ENCODE assay signal across 8 cellular contexts in genomic region chr11:122580071-122580470, GRCh38.
A peak's percentile ranks its signal among the peaks of the same experiment; 100 is the strongest.
DNase-seq lines count a peak whose midpoint lies in the region; ATAC-seq and TF ChIP-seq lines count a peak whose summit lies in the region.
"Not testable (repeated sequence)": the region's sequence is repeated elsewhere in the genome, so short reads cannot be mapped to it uniquely, and the experiment has no call there.

No MANE protein-coding gene starts in this region.

- intact Hi-C loops in Caco-2 (cut with micrococcal nuclease; ENCODE audit: unreplicated experiment) (loop anchor here (1.0 to 5.0 kb wide), 6 partner anchors 49 to 442 kb away; no protein-coding TSS in a partner anchor), MCF 10A (cut with micrococcal nuclease) (loop anchor here (1.0 to 5.0 kb wide), 5 partner anchors 53 to 442 kb away; no protein-coding TSS in a partner anchor), head of caudate nucleus (cut with DNase I) (loop anchor here (1.0 kb wide), 1 partner anchor 201 kb away; no protein-coding TSS in a partner anchor)

- H3K27ac Mint-ChIP-seq in Caco-2 (ENCODE audit: unreplicated experiment): peak overlapping the region; percentile 33
- peak overlapping the region; percentile 91 for H3K27ac Mint-ChIP-seq in T-helper 17 cell
- H3K27ac Mint-ChIP-seq in MCF 10A (ENCODE audit: low read depth, unreplicated experiment): peak overlapping the region; percentile 93
- H3K27ac Mint-ChIP-seq in stimulated activated effector memory CD8-positive, alpha-beta T cell treated with anti-CD3 and anti-CD28 coated beads, Interleukin-12 subunit alpha, Interleukin-12 subunit beta, amount 100 ng/mL, for 72 hours: not testable (repeated sequence)

- POLR2A ChIA-PET in Caco-2 (lab: Charles Lee) (interaction anchor here (0.5 kb wide), 1 partner anchor 534 kb away, joined by 3 read pairs; no protein-coding TSS in a partner anchor), MCF 10A (lab: Yijun Ruan, JAX) (interaction anchor here (1.4 to 2.1 kb wide), 2 partner anchors 201 to 273 kb away, joined by 7 to 14 read pairs; no protein-coding TSS in a partner anchor)

- not testable (repeated sequence) for H3K27ac ChIP-seq in HUES64 (ENCODE audit: low read depth, low read length)

- ATAC-seq in T-helper 17 cell; stimulated activated effector memory CD8-positive, alpha-beta T cell treated with anti-CD3 and anti-CD28 coated beads, Interleukin-12 subunit alpha, Interleukin-12 subunit beta, amount 100 ng/mL, for 72 hours: not testable (repeated sequence)

- H3K36me3 ChIP-seq in Caco-2 (ENCODE audit: control insufficient read depth, insufficient read depth, low read length); HUES64 (ENCODE audit: insufficient read depth, low read length): not testable (repeated sequence)

- H3K4me3 ChIP-seq in Caco-2 (ENCODE audit: low read depth, low read length): not testable (repeated sequence)
- H3K4me3 ChIP-seq in HUES64 (ENCODE audit: low read length): peak overlapping the region; percentile 38; the same call in 1 of the 2 replicates

- not testable (repeated sequence) for BruUV-seq in Caco-2 (replicated peaks; lab: Mats Ljungman, UMichigan); MCF 10A (replicated peaks; lab: Mats Ljungman, UMichigan)

- peak; percentile 56 to 75 for DNase-seq in Caco-2
- DNase-seq in NCI-H69 (lab: John Stamatoyannopoulos, UW): peak; percentile 63
- DNase-seq in T-helper 17 cell; stimulated activated effector memory CD8-positive, alpha-beta T cell treated with anti-CD3 and anti-CD28 coated beads, Interleukin-12 subunit alpha, Interleukin-12 subunit beta, amount 100 ng/mL, for 72 hours (ENCODE audit: low spot score in 2 of 2): not testable (repeated sequence)
- DNase-seq in MCF 10A (ENCODE audit: unreplicated experiment): peak; percentile 70
- DNase-seq in head of caudate nucleus: peak in 25 of 42 donors; percentile 3 to 47 (median 16)
- peak; percentile 59 for DNase-seq in mucosa of gallbladder (ENCODE audit: low spot score)

- CTCF ChIA-PET in Caco-2 (lab: Charles Lee): interaction anchor here (0.6 to 1.8 kb wide), 9 partner anchors 17 to 277 kb away, joined by 3 to 11 read pairs (median 4); no protein-coding TSS in a partner anchor
- CTCF ChIA-PET in MCF 10A (lab: Yijun Ruan, JAX): interaction anchor here (0.6 to 7.9 kb wide), 18 partner anchors 12 to 447 kb away, joined by 3 to 75 read pairs (median 4); no protein-coding TSS in a partner anchor

- 53% methylated on average over 13 of the region's 13 CpGs for WGBS in HUES64

- not testable (repeated sequence) for H3K9me3 Mint-ChIP-seq in Caco-2 (ENCODE audit: unreplicated experiment); MCF 10A (ENCODE audit: unreplicated experiment); stimulated activated effector memory CD8-positive, alpha-beta T cell treated with anti-CD3 and anti-CD28 coated beads, Interleukin-12 subunit alpha, Interleukin-12 subunit beta, amount 100 ng/mL, for 72 hours

- not testable (repeated sequence) for H3K4me1 Mint-ChIP-seq in Caco-2 (ENCODE audit: low read depth, unreplicated experiment); T-helper 17 cell
- peaks cover 15% of the 10 kb centered on the region for H3K4me1 Mint-ChIP-seq in MCF 10A (ENCODE audit: insufficient read depth, unreplicated experiment)
- peaks cover 10% of the 10 kb centered on the region for H3K4me1 Mint-ChIP-seq in stimulated activated effector memory CD8-positive, alpha-beta T cell treated with anti-CD3 and anti-CD28 coated beads, Interleukin-12 subunit alpha, Interleukin-12 subunit beta, amount 100 ng/mL, for 72 hours

- peak overlapping the region; percentile 47; the same call in 1 of the 2 replicates for H3K9ac ChIP-seq in HUES64 (ENCODE audit: low read depth, low read length)

- not testable (repeated sequence) for H3K9me3 ChIP-seq in Caco-2; HUES64 (ENCODE audit: insufficient read depth, low read depth, low read length); T-helper 17 cell (ENCODE audit: control insufficient read depth, low read length, poor library complexity, severe bottlenecking)

- H3K27me3 Mint-ChIP-seq in Caco-2 (ENCODE audit: insufficient read depth, unreplicated experiment); T-helper 17 cell; MCF 10A (ENCODE audit: insufficient read depth, unreplicated experiment): not testable (repeated sequence)

- not testable (repeated sequence) for H3K4me1 ChIP-seq in Caco-2; HUES64 (ENCODE audit: insufficient read depth, low read length)

- H3K36me3 Mint-ChIP-seq in Caco-2 (ENCODE audit: insufficient read depth, unreplicated experiment); T-helper 17 cell (ENCODE audit: low read depth); MCF 10A (ENCODE audit: insufficient read depth, unreplicated experiment); stimulated activated effector memory CD8-positive, alpha-beta T cell treated with anti-CD3 and anti-CD28 coated beads, Interleukin-12 subunit alpha, Interleukin-12 subunit beta, amount 100 ng/mL, for 72 hours: not testable (repeated sequence)

- not testable (repeated sequence) for TF ChIP-seq CTCF in Caco-2 (IDR thresholded peaks at IDR 0.05; ENCODE audit: insufficient read depth in 1 of 2, low read depth in 1 of 2, low read length in 1 of 2, severe bottlenecking in 1 of 2, unreplicated experiment in 1 of 2); MCF 10A (IDR thresholded peaks at IDR 0.05; ENCODE audit: unreplicated experiment)

- H3K4me3 Mint-ChIP-seq in Caco-2 (ENCODE audit: unreplicated experiment) (peak overlapping the region; percentile 80), T-helper 17 cell (peak overlapping the region; percentile 43), MCF 10A (ENCODE audit: unreplicated experiment) (peak overlapping the region; percentile 79)
- H3K4me3 Mint-ChIP-seq in stimulated activated effector memory CD8-positive, alpha-beta T cell treated with anti-CD3 and anti-CD28 coated beads, Interleukin-12 subunit alpha, Interleukin-12 subunit beta, amount 100 ng/mL, for 72 hours: peak overlapping the region; percentile 60

- H3K27me3 ChIP-seq in Caco-2 (replicated peaks; ENCODE audit: control insufficient read depth, insufficient read depth, low read length); HUES64 (ENCODE audit: insufficient read depth, low read length): not testable (repeated sequence)
